Comparison of ENCODE assay signal across 7 cellular contexts in the genomic region with DNA sequence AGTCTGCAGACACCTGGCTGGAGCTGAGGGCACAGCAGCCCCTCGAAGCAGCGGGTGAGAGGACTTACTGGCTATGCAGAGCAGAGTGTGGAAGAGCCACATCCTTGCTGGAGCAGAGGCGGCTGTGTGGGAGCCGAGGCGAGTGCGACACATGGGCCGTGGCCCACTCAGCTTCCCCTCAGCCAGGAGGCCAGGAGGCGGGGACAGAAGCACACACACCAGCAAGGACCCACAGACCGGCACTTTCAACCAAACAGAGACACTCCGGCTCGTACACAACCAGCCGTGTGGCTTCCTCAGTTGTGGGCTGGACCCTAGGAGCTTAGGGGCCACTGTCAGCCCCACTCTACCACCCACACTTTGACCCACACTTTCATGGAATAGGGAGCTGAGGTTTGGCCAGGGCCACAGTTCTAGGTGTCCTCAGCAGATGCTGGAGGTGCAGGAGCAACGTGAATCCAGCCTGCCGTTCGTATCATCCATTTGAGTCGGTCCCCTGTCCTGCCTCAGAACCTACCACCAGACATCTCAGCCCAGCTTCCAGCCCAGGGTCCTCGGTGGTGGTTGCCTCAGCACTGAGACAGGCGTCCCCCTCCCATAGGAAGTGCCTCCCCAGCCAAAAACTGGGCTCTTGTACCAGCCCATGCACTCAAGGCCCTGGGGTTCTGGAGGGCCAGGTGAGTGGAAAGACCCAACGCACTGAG. TPM values are rescaled to one million over a fixed set of nuclear protein-coding genes. Genes with fewer than 3 reads are reported as not detected.
A peak's percentile ranks its signal among the peaks of the same experiment; 100 is the strongest.
DNase-seq lines count a peak whose midpoint lies in the region; ATAC-seq and TF ChIP-seq lines count a peak whose summit lies in the region.

A gene with protein sequence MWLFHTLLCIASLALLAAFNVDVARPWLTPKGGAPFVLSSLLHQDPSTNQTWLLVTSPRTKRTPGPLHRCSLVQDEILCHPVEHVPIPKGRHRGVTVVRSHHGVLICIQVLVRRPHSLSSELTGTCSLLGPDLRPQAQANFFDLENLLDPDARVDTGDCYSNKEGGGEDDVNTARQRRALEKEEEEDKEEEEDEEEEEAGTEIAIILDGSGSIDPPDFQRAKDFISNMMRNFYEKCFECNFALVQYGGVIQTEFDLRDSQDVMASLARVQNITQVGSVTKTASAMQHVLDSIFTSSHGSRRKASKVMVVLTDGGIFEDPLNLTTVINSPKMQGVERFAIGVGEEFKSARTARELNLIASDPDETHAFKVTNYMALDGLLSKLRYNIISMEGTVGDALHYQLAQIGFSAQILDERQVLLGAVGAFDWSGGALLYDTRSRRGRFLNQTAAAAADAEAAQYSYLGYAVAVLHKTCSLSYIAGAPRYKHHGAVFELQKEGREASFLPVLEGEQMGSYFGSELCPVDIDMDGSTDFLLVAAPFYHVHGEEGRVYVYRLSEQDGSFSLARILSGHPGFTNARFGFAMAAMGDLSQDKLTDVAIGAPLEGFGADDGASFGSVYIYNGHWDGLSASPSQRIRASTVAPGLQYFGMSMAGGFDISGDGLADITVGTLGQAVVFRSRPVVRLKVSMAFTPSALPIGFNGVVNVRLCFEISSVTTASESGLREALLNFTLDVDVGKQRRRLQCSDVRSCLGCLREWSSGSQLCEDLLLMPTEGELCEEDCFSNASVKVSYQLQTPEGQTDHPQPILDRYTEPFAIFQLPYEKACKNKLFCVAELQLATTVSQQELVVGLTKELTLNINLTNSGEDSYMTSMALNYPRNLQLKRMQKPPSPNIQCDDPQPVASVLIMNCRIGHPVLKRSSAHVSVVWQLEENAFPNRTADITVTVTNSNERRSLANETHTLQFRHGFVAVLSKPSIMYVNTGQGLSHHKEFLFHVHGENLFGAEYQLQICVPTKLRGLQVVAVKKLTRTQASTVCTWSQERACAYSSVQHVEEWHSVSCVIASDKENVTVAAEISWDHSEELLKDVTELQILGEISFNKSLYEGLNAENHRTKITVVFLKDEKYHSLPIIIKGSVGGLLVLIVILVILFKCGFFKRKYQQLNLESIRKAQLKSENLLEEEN (minus strand): TSS at position 146 of the 704 bp plus-strand sequence. CDS start 44 bp downstream, at position 102.

- no peak for TF ChIP-seq EP300 in stomach (IDR thresholded peaks at IDR 0.05)

- H3K9me3 ChIP-seq in Karpas-422 (ENCODE audit: low read length) (no peaks in the 10 kb centered on the region), stomach (no peaks in the 10 kb centered on the region)

- no peak within 1 kb of the TSS for H3K4me2 ChIP-seq in Karpas-422 (ENCODE audit: low read depth, low read length, poor library complexity, severe bottlenecking)

- H3K36me3 ChIP-seq in Karpas-422 (ENCODE audit: insufficient read depth, low read length) (no peaks in the 10 kb centered on the region), kidney epithelial cell (ENCODE audit: control insufficient read depth, insufficient read depth, low read length) (no peaks in the 10 kb centered on the region), stomach (peaks cover 0 to 9% (median 7%) of the 10 kb centered on the region in 4 donors)

- H3K27ac Mint-ChIP-seq in brain = peak within 1 kb of the TSS in 1 of 5 experiments; percentile 38

- no peaks in the 10 kb centered on the region for H3K9me3 Mint-ChIP-seq in brain

- no peak within 1 kb of the TSS for H3K9ac ChIP-seq in Karpas-422 (ENCODE audit: low read length)

- no peaks in the 10 kb centered on the region for H4K20me1 ChIP-seq in Karpas-422 (ENCODE audit: insufficient read depth, low read depth, low read length)

- intact Hi-C loops in stomach (cut with DNase I; ENCODE audit: low total_unique reads) = no loop called here

- no peak within 1 kb of the TSS for H3K4me3 Mint-ChIP-seq in brain

- TF ChIP-seq CTCF in brain (conservative IDR thresholded peaks at IDR 0.05) = no peak
- TF ChIP-seq CTCF in kidney epithelial cell (IDR thresholded peaks at IDR 0.05; ENCODE audit: insufficient read depth, low read length, poor library complexity, severe bottlenecking) = no peak
- no peak for TF ChIP-seq CTCF in stomach (IDR thresholded peaks at IDR 0.05)

- H3K9me2 ChIP-seq in Karpas-422 (replicated peaks; ENCODE audit: insufficient read depth, low read length) = no peaks in the 10 kb centered on the region

- H2AFZ ChIP-seq in Karpas-422 (ENCODE audit: low read length) = no peak within 1 kb of the TSS

- ATAC-seq in HG02759 (IDR thresholded peaks at IDR 0.05; ENCODE audit: unreplicated experiment) = no peak

- no peaks in the 10 kb centered on the region for H3K4me1 Mint-ChIP-seq in brain

- no peak for TF ChIP-seq POLR2A in stomach (IDR thresholded peaks at IDR 0.05)

- peaks cover 8% of the 10 kb centered on the region for H3K36me3 Mint-ChIP-seq in brain

- 61 to 83% (median 81%) methylated on average over 17 to 19 of the region's 19 CpGs for WGBS in stomach, 5 donors

- peaks cover 10% of the 10 kb centered on the region for H3K4me1 ChIP-seq in Karpas-422 (ENCODE audit: low read length)
- H3K4me1 ChIP-seq in stomach = peaks cover 0 to 38% (median 14%) of the 10 kb centered on the region in 4 donors

- H3K27ac ChIP-seq in Karpas-422 (ENCODE audit: low read length) (no peak within 1 kb of the TSS), stomach (peak within 1 kb of the TSS; percentile 14 to 78 (median 74))

- no peak within 1 kb of the TSS for H3K4me3 ChIP-seq in Karpas-422 (ENCODE audit: low read length)
- H3K4me3 ChIP-seq in kidney epithelial cell (ENCODE audit: low read depth, low read length) = no peak within 1 kb of the TSS
- H3K4me3 ChIP-seq in stomach = peak within 1 kb of the TSS in 2 of 4 donors; percentile 12 to 15

- DNase-seq in Karpas-422 = no peak
- DNase-seq in kidney epithelial cell (ENCODE audit: low read depth) = no peak
- no peak for DNase-seq in stomach
- DNase-seq in COR-L47 (lab: John Stamatoyannopoulos, UW) = no peak
- DNase-seq in activated CD4-positive, CD25-positive, alpha-beta regulatory T cell (lab: John Stamatoyannopoulos, UW) = no peak

- no peaks in the 10 kb centered on the region for H3K79me2 ChIP-seq in Karpas-422 (ENCODE audit: low read length)

- H3K27me3 Mint-ChIP-seq in brain = peaks cover 2% of the 10 kb centered on the region

- H3K27me3 ChIP-seq in Karpas-422 (ENCODE audit: low read length) (no peaks in the 10 kb centered on the region), kidney epithelial cell (ENCODE audit: control insufficient read depth, insufficient read depth, low read length) (no peaks in the 10 kb centered on the region), stomach (no peaks in the 10 kb centered on the region)

RNA-seq across cellular contexts. Expression of the gene that starts here (rescaled TPM):
- total RNA-seq in Karpas-422 (2014; rRNA removed; shearing (Covaris generic); ENCODE audit: low replicate concordance) = 20.6 and 51.3 TPM in 2 replicates
- polyA plus RNA-seq in brain (ENCODE audit: insufficient read depth, low read depth, low replicate concordance) = 20.9 TPM
- 24.7 and 29.7 TPM in 2 replicates for total RNA-seq in kidney epithelial cell
- 10 to 100 TPM in 3 of 5 donors, 1 to 10 TPM in 2; 4.5 to 39.4 (median 13.6) TPM for total RNA-seq in stomach
- polyA plus RNA-seq in stomach = 10 to 100 TPM; 36.9 to 66.8 (median 55.9) TPM
